8 cellular contexts compared by ENCODE assay signal in genomic region chr10:69327463-69328345, GRCh38. TPM values are rescaled to one million over a fixed set of nuclear protein-coding genes. Genes with fewer than 3 reads are reported as not detected.
DNase-seq lines count a peak whose midpoint lies in the region; ATAC-seq lines count a peak whose summit lies in the region.

No MANE protein-coding gene starts in this region.

- ATAC-seq in GM19395 (IDR thresholded peaks at IDR 0.05; ENCODE audit: unreplicated experiment) (peak; percentile 83), HG03565 (IDR thresholded peaks at IDR 0.05; ENCODE audit: unreplicated experiment) (peak; percentile 62), GM21515 (IDR thresholded peaks at IDR 0.05; ENCODE audit: unreplicated experiment) (no peak)
- peak; percentile 74 for ATAC-seq in activated CD4-positive, alpha-beta T cell treated with anti-CD3 and anti-CD28 coated beads for 36 hours
- peak; percentile 88 for ATAC-seq in effector memory CD8-positive, alpha-beta T cell (replicated peaks)

- peak overlapping the region; percentile 89 for H3K27ac Mint-ChIP-seq in activated CD4-positive, alpha-beta T cell treated with anti-CD3 and anti-CD28 coated beads for 36 hours
- H3K27ac Mint-ChIP-seq in effector memory CD8-positive, alpha-beta T cell = peak overlapping the region; percentile 65 to 89

- H3K36me3 ChIP-seq in BLaER1 treated with 17β-estradiol and CSF1 and Interleukin-3, amounts not matched to agents 10 nM and 100 nM = peaks cover 20 to 39% (median 30%) of the 10 kb centered on the region in 11 experiments; a peak in 20 of 22 replicates
- H3K36me3 ChIP-seq in mesodermal cell (ENCODE audit: control insufficient read depth, insufficient read depth, low read length) = peaks cover 22% of the 10 kb centered on the region
- peaks cover 0 to 2% of the 10 kb centered on the region in 2 donors for H3K36me3 ChIP-seq in stomach smooth muscle (ENCODE audit: control insufficient read depth in 2 of 2, insufficient read depth in 2 of 2, low read length in 2 of 2)

- no peaks in the 10 kb centered on the region for H3K9me3 ChIP-seq in BLaER1 treated with 17β-estradiol and CSF1 and Interleukin-3, amounts not matched to agents 10 nM and 100 nM (replicated peaks in 1 of 11)
- no peaks in the 10 kb centered on the region for H3K9me3 ChIP-seq in mesodermal cell (ENCODE audit: control insufficient read depth, low read length)
- H3K9me3 ChIP-seq in stomach smooth muscle (ENCODE audit: control insufficient read depth in 2 of 2, low read length in 2 of 2) = no peaks in the 10 kb centered on the region

- no peaks in the 10 kb centered on the region for H3K9me3 Mint-ChIP-seq in activated CD4-positive, alpha-beta T cell treated with anti-CD3 and anti-CD28 coated beads for 36 hours (ENCODE audit: low read depth)
- no peaks in the 10 kb centered on the region for H3K9me3 Mint-ChIP-seq in effector memory CD8-positive, alpha-beta T cell

- H3K27ac ChIP-seq in BLaER1 treated with 17β-estradiol and CSF1 and Interleukin-3, amounts not matched to agents 10 nM and 100 nM = peak overlapping the region in 10 of 11 experiments; percentile 53 to 78 (median 70); a peak in 21 of 22 replicates
- H3K27ac ChIP-seq in mesodermal cell (ENCODE audit: low read depth, low read length, severe bottlenecking) = peak overlapping the region; percentile 32
- H3K27ac ChIP-seq in stomach smooth muscle (ENCODE audit: low read length) = peak overlapping the region; percentile 95

- peak overlapping the region; percentile 73 for H3K4me3 Mint-ChIP-seq in activated CD4-positive, alpha-beta T cell treated with anti-CD3 and anti-CD28 coated beads for 36 hours
- peak overlapping the region; percentile 22 to 62 for H3K4me3 Mint-ChIP-seq in effector memory CD8-positive, alpha-beta T cell

- peak overlapping the region; percentile 50 to 74 (median 69); a peak in 21 of 22 replicates for H3K9ac ChIP-seq in BLaER1 treated with 17β-estradiol and CSF1 and Interleukin-3, amounts not matched to agents 10 nM and 100 nM
- peak overlapping the region; percentile 16 to 64 for H3K9ac ChIP-seq in stomach smooth muscle (ENCODE audit: low read length in 2 of 2)

- intact Hi-C loops in activated CD4-positive, alpha-beta T cell treated with anti-CD3 and anti-CD28 coated beads for 36 hours (cut with DNase I, micrococcal nuclease) = loop anchor here in 1 of 2 experiments (1.0 kb wide), 1 partner anchor 8 kb away; no protein-coding TSS in a partner anchor

- POLR2A ChIA-PET in activated CD4-positive, alpha-beta T cell treated with anti-CD3 and anti-CD28 coated beads for 36 hours (lab: Charles Lee) = interaction anchor here (0.9 to 1.7 kb wide), 4 partner anchors 8 to 18 kb away, joined by 3 to 5 read pairs (median 4); no protein-coding TSS in a partner anchor

- 78 to 85% methylated on average over 20 to 22 of the region's 23 CpGs for WGBS in mesodermal cell (ENCODE audit: insufficient coverage in 2 of 2), 2 experiments

- H3K27me3 ChIP-seq in BLaER1 treated with 17β-estradiol and CSF1 and Interleukin-3, amounts not matched to agents 10 nM and 100 nM = no peaks in the 10 kb centered on the region
- H3K27me3 ChIP-seq in stomach smooth muscle (ENCODE audit: control insufficient read depth in 1 of 2, insufficient read depth in 2 of 2, low read length in 2 of 2) = no peaks in the 10 kb centered on the region

- H4K20me1 ChIP-seq in BLaER1 treated with 17β-estradiol and CSF1 and Interleukin-3, amounts not matched to agents 10 nM and 100 nM = peaks cover 7 to 100% (median 33%) of the 10 kb centered on the region in 11 experiments; a peak in 21 of 22 replicates

- DNase-seq in activated CD4-positive, alpha-beta T cell treated with anti-CD3 and anti-CD28 coated beads for 36 hours = peak; percentile 63
- no peak for DNase-seq in effector memory CD8-positive, alpha-beta T cell

- H3K4me2 ChIP-seq in BLaER1 treated with 17β-estradiol and CSF1 and Interleukin-3, amounts not matched to agents 10 nM and 100 nM = peak overlapping the region; percentile 78 to 99 (median 90)

- peaks cover 31% of the 10 kb centered on the region for H3K36me3 Mint-ChIP-seq in activated CD4-positive, alpha-beta T cell treated with anti-CD3 and anti-CD28 coated beads for 36 hours (ENCODE audit: low read depth)
- H3K36me3 Mint-ChIP-seq in effector memory CD8-positive, alpha-beta T cell (ENCODE audit: insufficient read depth) = peaks cover 25% of the 10 kb centered on the region

- H3K4me1 Mint-ChIP-seq in activated CD4-positive, alpha-beta T cell treated with anti-CD3 and anti-CD28 coated beads for 36 hours = peaks cover 70% of the 10 kb centered on the region
- peaks cover 35 to 49% of the 10 kb centered on the region in 2 donors for H3K4me1 Mint-ChIP-seq in effector memory CD8-positive, alpha-beta T cell (ENCODE audit: low read depth in 2 of 2)

- H3K4me1 ChIP-seq in BLaER1 treated with 17β-estradiol and CSF1 and Interleukin-3, amounts not matched to agents 10 nM and 100 nM = peaks cover 25 to 99% (median 43%) of the 10 kb centered on the region in 10 experiments
- H3K4me1 ChIP-seq in mesodermal cell (ENCODE audit: control insufficient read depth, insufficient read depth, low read length, poor library complexity, severe bottlenecking) = peaks cover 64% of the 10 kb centered on the region
- H3K4me1 ChIP-seq in stomach smooth muscle (ENCODE audit: control insufficient read depth, insufficient read depth, low read length) = peaks cover 43% of the 10 kb centered on the region

- H3K4me3 ChIP-seq in BLaER1 treated with 17β-estradiol and CSF1 and Interleukin-3, amounts not matched to agents 10 nM and 100 nM = peak overlapping the region in 9 of 10 experiments; percentile 8 to 60 (median 40); a peak in 17 of 20 replicates
- H3K4me3 ChIP-seq in mesodermal cell (ENCODE audit: extremely low read depth, insufficient read depth, low read length, poor library complexity, severe bottlenecking) = no peak overlapping the region
- H3K4me3 ChIP-seq in stomach smooth muscle (ENCODE audit: low read length in 2 of 2) = peak overlapping the region; percentile 14 to 68

- CTCF ChIA-PET in activated CD4-positive, alpha-beta T cell treated with anti-CD3 and anti-CD28 coated beads for 36 hours (lab: Charles Lee) = interaction anchor here (0.7 to 2.4 kb wide), 7 partner anchors 9 to 322 kb away, joined by 3 to 11 read pairs (median 3); no protein-coding TSS in a partner anchor

- H3K27me3 Mint-ChIP-seq in activated CD4-positive, alpha-beta T cell treated with anti-CD3 and anti-CD28 coated beads for 36 hours = no peaks in the 10 kb centered on the region
- H3K27me3 Mint-ChIP-seq in effector memory CD8-positive, alpha-beta T cell = no peaks in the 10 kb centered on the region

RNA-seq across cellular contexts. Expression of gene HK1, which starts 49.4 kb away (rescaled TPM):
- 100 to 1,000 TPM; 258 to 261 TPM for total RNA-seq in activated CD4-positive, alpha-beta T cell treated with anti-CD3 and anti-CD28 coated beads for 36 hours
- 124 TPM for polyA plus RNA-seq in mesodermal cell (2013, experiment 1 of 2)
- polyA plus RNA-seq in mesodermal cell (2013, experiment 2 of 2) = 105 TPM

Comparison
In these comparisons a context has a peak if more than half of its experiments do, and no peak if none do; other contexts are left out.
1. H3K27ac ChIP-seq: peak in every context shown above with its lines; median percentile 95 in stomach smooth muscle; 70 in BLaER1 treated with 17β-estradiol and CSF1 and Interleukin-3, amounts not matched to agents 10 nM and 100 nM; 32 in mesodermal cell.